In genomic region chr10:119233123-119233820, GRCh38 we compare ENCODE assay signal across 12 cellular contexts. TPM values are rescaled to one million over a fixed set of nuclear protein-coding genes. Genes with fewer than 3 reads are reported as not detected.
DNase-seq lines count a peak whose midpoint lies in the region; ATAC-seq and TF ChIP-seq lines count a peak whose summit lies in the region.
"Had no signal": no experiment of that assay in that cellular context is flagged by ENCODE, and none has a peak within 500 bp of the region (broad histone marks: within the 10 kb centered on the region; RNA-seq: fewer than 3 reads in every experiment).

No MANE protein-coding gene starts in this region.

- no peaks in the 10 kb centered on the region for H3K27me3 Mint-ChIP-seq in activated CD4-positive, alpha-beta T cell treated with anti-CD3 and anti-CD28 coated beads, Interleukin-2, amount 10 ng/mL, durations not matched to agents 7 days and 5 days
- H3K27me3 Mint-ChIP-seq in activated CD4-positive, alpha-beta memory T cell treated with anti-CD3 and anti-CD28 coated beads, Interleukin-2, amount 10 ng/mL, durations not matched to agents 7 days and 5 days = no peaks in the 10 kb centered on the region
- no peaks in the 10 kb centered on the region for H3K27me3 Mint-ChIP-seq in stimulated activated naive CD8-positive, alpha-beta T cell treated with anti-CD3 and anti-CD28 coated beads, Interleukin-15, Interleukin-2, amounts not matched to agents 100 ng/mL and 50 ng/mL, for 24 hours
- H3K27me3 Mint-ChIP-seq: type B pancreatic cell had no signal

- CTCF ChIA-PET in activated CD4-positive, alpha-beta T cell treated with anti-CD3 and anti-CD28 coated beads, Interleukin-2, amount 10 ng/mL, durations not matched to agents 7 days and 5 days (lab: Charles Lee) = interaction anchor here (0.6 to 2.0 kb wide), 4 partner anchors 15 to 187 kb away, joined by 3 to 4 read pairs (median 4); no protein-coding TSS in a partner anchor
- CTCF ChIA-PET in activated CD4-positive, alpha-beta memory T cell treated with anti-CD3 and anti-CD28 coated beads, Interleukin-2, amount 10 ng/mL, durations not matched to agents 7 days and 5 days (lab: Charles Lee) = no interaction called here

- no peak for DNase-seq in activated CD4-positive, alpha-beta T cell treated with anti-CD3 and anti-CD28 coated beads, Interleukin-2, amount 10 ng/mL, durations not matched to agents 7 days and 5 days
- DNase-seq in activated CD4-positive, alpha-beta T cell treated with anti-CD3 and anti-CD28 coated beads for 1 hour = no peak
- DNase-seq in activated CD4-positive, alpha-beta memory T cell treated with anti-CD3 and anti-CD28 coated beads, Interleukin-2, amount 10 ng/mL, durations not matched to agents 7 days and 5 days = no peak
- DNase-seq in hepatocyte (ENCODE audit: low spot score) = no peak
- no peak for DNase-seq in NCI-H2107 (lab: John Stamatoyannopoulos, UW)
- no peak for DNase-seq in substantia nigra (lab: John Stamatoyannopoulos, UW)
- DNase-seq: ACHN; NCI-H1694 treated with DMSO at 0.1 percent for 48 hours; stimulated activated CD4-positive, alpha-beta T cell treated with anti-CD3 and anti-CD28 coated beads, Interleukin-2, amount 100 ng/mL, for 48 hours had no signal

- no peak for ATAC-seq in HG02623 (IDR thresholded peaks at IDR 0.05; ENCODE audit: unreplicated experiment)

- POLR2A ChIA-PET in activated CD4-positive, alpha-beta T cell treated with anti-CD3 and anti-CD28 coated beads, Interleukin-2, amount 10 ng/mL, durations not matched to agents 7 days and 5 days (lab: Charles Lee) = no interaction called here
- POLR2A ChIA-PET in activated CD4-positive, alpha-beta memory T cell treated with anti-CD3 and anti-CD28 coated beads, Interleukin-2, amount 10 ng/mL, durations not matched to agents 7 days and 5 days (lab: Charles Lee) = no interaction called here

- peaks cover 22% of the 10 kb centered on the region for H3K36me3 Mint-ChIP-seq in activated CD4-positive, alpha-beta T cell treated with anti-CD3 and anti-CD28 coated beads, Interleukin-2, amount 10 ng/mL, durations not matched to agents 7 days and 5 days (ENCODE audit: low read depth)
- peaks cover 27% of the 10 kb centered on the region for H3K36me3 Mint-ChIP-seq in activated CD4-positive, alpha-beta memory T cell treated with anti-CD3 and anti-CD28 coated beads, Interleukin-2, amount 10 ng/mL, durations not matched to agents 7 days and 5 days (ENCODE audit: low read depth)
- H3K36me3 Mint-ChIP-seq in stimulated activated naive CD8-positive, alpha-beta T cell treated with anti-CD3 and anti-CD28 coated beads, Interleukin-15, Interleukin-2, amounts not matched to agents 100 ng/mL and 50 ng/mL, for 24 hours (ENCODE audit: low read depth) = peaks cover 17% of the 10 kb centered on the region

- H3K9me3 ChIP-seq in hepatocyte (ENCODE audit: low read depth) = no peaks in the 10 kb centered on the region

- no peaks in the 10 kb centered on the region for H4K20me1 ChIP-seq in hepatocyte (ENCODE audit: insufficient read depth, poor library complexity, severe bottlenecking)

- TF ChIP-seq CTCF in hepatocyte (IDR thresholded peaks at IDR 0.05; ENCODE audit: poor library complexity) = no peak

- H3K4me3 Mint-ChIP-seq in activated CD4-positive, alpha-beta T cell treated with anti-CD3 and anti-CD28 coated beads, Interleukin-2, amount 10 ng/mL, durations not matched to agents 7 days and 5 days = no peak overlapping the region
- H3K4me3 Mint-ChIP-seq in activated CD4-positive, alpha-beta memory T cell treated with anti-CD3 and anti-CD28 coated beads, Interleukin-2, amount 10 ng/mL, durations not matched to agents 7 days and 5 days = no peak overlapping the region
- no peak overlapping the region for H3K4me3 Mint-ChIP-seq in stimulated activated naive CD8-positive, alpha-beta T cell treated with anti-CD3 and anti-CD28 coated beads, Interleukin-15, Interleukin-2, amounts not matched to agents 100 ng/mL and 50 ng/mL, for 24 hours
- H3K4me3 Mint-ChIP-seq: type B pancreatic cell had no signal

- H3K27ac ChIP-seq in hepatocyte (peak overlapping the region; percentile 33), substantia nigra (ENCODE audit: low read depth, low read length, poor library complexity, severe bottlenecking) (no peak overlapping the region)

- H3K9me2 ChIP-seq in hepatocyte (replicated peaks; ENCODE audit: insufficient read depth) = no peaks in the 10 kb centered on the region

- peaks cover 39% of the 10 kb centered on the region for H3K4me1 Mint-ChIP-seq in activated CD4-positive, alpha-beta T cell treated with anti-CD3 and anti-CD28 coated beads, Interleukin-2, amount 10 ng/mL, durations not matched to agents 7 days and 5 days
- peaks cover 38% of the 10 kb centered on the region for H3K4me1 Mint-ChIP-seq in activated CD4-positive, alpha-beta memory T cell treated with anti-CD3 and anti-CD28 coated beads, Interleukin-2, amount 10 ng/mL, durations not matched to agents 7 days and 5 days
- peaks cover 69% of the 10 kb centered on the region for H3K4me1 Mint-ChIP-seq in stimulated activated naive CD8-positive, alpha-beta T cell treated with anti-CD3 and anti-CD28 coated beads, Interleukin-15, Interleukin-2, amounts not matched to agents 100 ng/mL and 50 ng/mL, for 24 hours (ENCODE audit: low read depth)

- 86% methylated on average over 5 of the region's 5 CpGs for WGBS in hepatocyte (ENCODE audit: low lambda C conversion rate, missing lambda C conversion rate)

- no peaks in the 10 kb centered on the region for H3K27me3 ChIP-seq in hepatocyte

- peaks cover 18% of the 10 kb centered on the region for H3K9me3 Mint-ChIP-seq in activated CD4-positive, alpha-beta T cell treated with anti-CD3 and anti-CD28 coated beads, Interleukin-2, amount 10 ng/mL, durations not matched to agents 7 days and 5 days
- H3K9me3 Mint-ChIP-seq in activated CD4-positive, alpha-beta memory T cell treated with anti-CD3 and anti-CD28 coated beads, Interleukin-2, amount 10 ng/mL, durations not matched to agents 7 days and 5 days = peaks cover 23% of the 10 kb centered on the region
- peaks cover 10% of the 10 kb centered on the region for H3K9me3 Mint-ChIP-seq in stimulated activated naive CD8-positive, alpha-beta T cell treated with anti-CD3 and anti-CD28 coated beads, Interleukin-15, Interleukin-2, amounts not matched to agents 100 ng/mL and 50 ng/mL, for 24 hours

- H2AFZ ChIP-seq in hepatocyte = no peak overlapping the region

- H3K79me2 ChIP-seq in hepatocyte = peaks cover 85% of the 10 kb centered on the region

- H3K36me3 ChIP-seq in hepatocyte (replicated peaks; ENCODE audit: insufficient read depth, low read depth) = no peaks in the 10 kb centered on the region

- peaks cover 37% of the 10 kb centered on the region for H3K4me1 ChIP-seq in hepatocyte (ENCODE audit: insufficient read depth)

- no peak overlapping the region for H3K4me3 ChIP-seq in hepatocyte

- peak overlapping the region; percentile 20 for H3K27ac Mint-ChIP-seq in activated CD4-positive, alpha-beta T cell treated with anti-CD3 and anti-CD28 coated beads, Interleukin-2, amount 10 ng/mL, durations not matched to agents 7 days and 5 days
- peak overlapping the region; percentile 13 for H3K27ac Mint-ChIP-seq in activated CD4-positive, alpha-beta memory T cell treated with anti-CD3 and anti-CD28 coated beads, Interleukin-2, amount 10 ng/mL, durations not matched to agents 7 days and 5 days
- peak overlapping the region; percentile 78 for H3K27ac Mint-ChIP-seq in stimulated activated naive CD8-positive, alpha-beta T cell treated with anti-CD3 and anti-CD28 coated beads, Interleukin-15, Interleukin-2, amounts not matched to agents 100 ng/mL and 50 ng/mL, for 24 hours
- H3K27ac Mint-ChIP-seq: type B pancreatic cell had no signal

- no peak overlapping the region for H3K4me2 ChIP-seq in hepatocyte

RNA-seq across cellular contexts. Expression of gene GRK5, which starts 25.9 kb away (rescaled TPM):
- total RNA-seq in activated CD4-positive, alpha-beta T cell treated with anti-CD3 and anti-CD28 coated beads, Interleukin-2, amount 10 ng/mL, durations not matched to agents 7 days and 5 days = 10 to 100 TPM; 26.0 to 27.5 TPM
- 10 to 100 TPM; 29.8 to 30.6 TPM for total RNA-seq in activated CD4-positive, alpha-beta memory T cell treated with anti-CD3 and anti-CD28 coated beads, Interleukin-2, amount 10 ng/mL, durations not matched to agents 7 days and 5 days
- total RNA-seq in hepatocyte = 19.9 and 20.5 TPM in 2 replicates
- 7.6 and 8.7 TPM in 2 replicates for polyA plus RNA-seq in hepatocyte

RNA-seq across cellular contexts. Expression of gene PRDX3, which starts 54.7 kb away (rescaled TPM):
- total RNA-seq in activated CD4-positive, alpha-beta T cell treated with anti-CD3 and anti-CD28 coated beads, Interleukin-2, amount 10 ng/mL, durations not matched to agents 7 days and 5 days = 100 to 1,000 TPM; 121 to 122 TPM
- 100 to 1,000 TPM; 115 to 117 TPM for total RNA-seq in activated CD4-positive, alpha-beta memory T cell treated with anti-CD3 and anti-CD28 coated beads, Interleukin-2, amount 10 ng/mL, durations not matched to agents 7 days and 5 days
- total RNA-seq in hepatocyte = 326 and 333 TPM in 2 replicates
- polyA plus RNA-seq in hepatocyte = 282 and 294 TPM in 2 replicates

Comparison
In these comparisons a context has a peak if more than half of its experiments do, and no peak if none do; other contexts are left out.
1. H3K27ac Mint-ChIP-seq: peak in every context shown above with its lines; median percentile 78 in stimulated activated naive CD8-positive, alpha-beta T cell treated with anti-CD3 and anti-CD28 coated beads, Interleukin-15, Interleukin-2, amounts not matched to agents 100 ng/mL and 50 ng/mL, for 24 hours; 20 in activated CD4-positive, alpha-beta T cell treated with anti-CD3 and anti-CD28 coated beads, Interleukin-2, amount 10 ng/mL, durations not matched to agents 7 days and 5 days; 13 in activated CD4-positive, alpha-beta memory T cell treated with anti-CD3 and anti-CD28 coated beads, Interleukin-2, amount 10 ng/mL, durations not matched to agents 7 days and 5 days.